10 cellular contexts compared by ENCODE assay signal in genomic region chr5:96432245-96433065, GRCh38. TPM values are rescaled to one million over a fixed set of nuclear protein-coding genes. Genes with fewer than 3 reads are reported as not detected.
DNase-seq lines count a peak whose midpoint lies in the region; ATAC-seq and TF ChIP-seq lines count a peak whose summit lies in the region.
"Had no signal": no experiment of that assay in that cellular context is flagged by ENCODE, and none has a peak within 500 bp of the region (broad histone marks: within the 10 kb centered on the region; RNA-seq: fewer than 3 reads in every experiment).

No MANE protein-coding gene starts in this region.

- TF ChIP-seq CTCF in neural progenitor cell (IDR thresholded peaks at IDR 0.05) (no peak), mesothelial cell of epicardium (IDR thresholded peaks at IDR 0.05; ENCODE audit: unreplicated experiment) (no peak)

- H3K4me1 Mint-ChIP-seq in neural progenitor cell (peaks cover 37% of the 10 kb centered on the region), mesothelial cell of epicardium (peaks cover 4% of the 10 kb centered on the region)

- peaks cover 81% of the 10 kb centered on the region for H3K27me3 ChIP-seq in neural progenitor cell

- H3K9me3 Mint-ChIP-seq in neural progenitor cell = no peaks in the 10 kb centered on the region
- H3K9me3 Mint-ChIP-seq in mesothelial cell of epicardium = no peaks in the 10 kb centered on the region
- H3K9me3 Mint-ChIP-seq: activated B cell treated with CpG ODN at 0.5 μM for 24 hours had no signal

- H3K36me3 Mint-ChIP-seq in neural progenitor cell (no peaks in the 10 kb centered on the region), mesothelial cell of epicardium (no peaks in the 10 kb centered on the region)

- no peaks in the 10 kb centered on the region for H3K36me3 ChIP-seq in neural progenitor cell

- H3K9ac ChIP-seq in neural progenitor cell = no peak overlapping the region

- H4K20me1 ChIP-seq in neural progenitor cell (ENCODE audit: low read depth) = peaks cover 30% of the 10 kb centered on the region

- H3K4me2 ChIP-seq in neural progenitor cell = peak overlapping the region; percentile 99

- ATAC-seq in HG03469 (IDR thresholded peaks at IDR 0.05; ENCODE audit: unreplicated experiment) (no peak), HG03571 (IDR thresholded peaks at IDR 0.05; ENCODE audit: unreplicated experiment) (no peak)

- H3K79me2 ChIP-seq in neural progenitor cell (ENCODE audit: low read depth) = no peaks in the 10 kb centered on the region

- peak; percentile 89 for DNase-seq in DMS79 treated with DMSO at 0.1 percent for 48 hours (lab: John Stamatoyannopoulos, UW)
- peak; percentile 70 for DNase-seq in NCI-H1092 (lab: John Stamatoyannopoulos, UW)
- peak; percentile 54 for DNase-seq in astrocyte of the hippocampus (ENCODE audit: low read depth, low spot score)
- peak; percentile 85 for DNase-seq in neural progenitor cell (ENCODE audit: low spot score)
- DNase-seq in SKM-1 treated with dmso at 0.1 percent for 144 hours (lab: John Stamatoyannopoulos, UW; ENCODE audit: unreplicated experiment) = no peak
- no peak for DNase-seq in mesothelial cell of epicardium (ENCODE audit: low spot score in 2 of 2, unreplicated experiment in 2 of 2)
- DNase-seq: activated B cell treated with CpG ODN at 0.5 μM for 24 hours had no signal

- H3K4me3 Mint-ChIP-seq in neural progenitor cell = peak overlapping the region; percentile 91
- H3K4me3 Mint-ChIP-seq in mesothelial cell of epicardium = no peak overlapping the region

- H3K27me3 Mint-ChIP-seq in neural progenitor cell (ENCODE audit: insufficient read depth, low read depth) = peaks cover 20% of the 10 kb centered on the region
- peaks cover 90% of the 10 kb centered on the region for H3K27me3 Mint-ChIP-seq in mesothelial cell of epicardium (ENCODE audit: low read depth)

- no peaks in the 10 kb centered on the region for H3K9me3 ChIP-seq in neural progenitor cell (ENCODE audit: low read depth)

- peaks cover 16% of the 10 kb centered on the region for H3K4me1 ChIP-seq in neural progenitor cell

- H3K27ac ChIP-seq in neural progenitor cell = no peak overlapping the region
- H3K27ac ChIP-seq: epithelial cell of prostate had no signal

- peak overlapping the region; percentile 93 for H2AFZ ChIP-seq in neural progenitor cell (replicated peaks)

- no peak overlapping the region for H3K27ac Mint-ChIP-seq in neural progenitor cell
- no peak overlapping the region for H3K27ac Mint-ChIP-seq in mesothelial cell of epicardium
- H3K27ac Mint-ChIP-seq: activated B cell treated with CpG ODN at 0.5 μM for 24 hours had no signal

- peak overlapping the region; percentile 75 for H3K4me3 ChIP-seq in neural progenitor cell

- peaks cover 15% of the 10 kb centered on the region for H3F3A ChIP-seq in neural progenitor cell (ENCODE audit: low read depth)

RNA-seq across cellular contexts. Expression of gene PCSK1, which starts 0.6 kb away (rescaled TPM):
- total RNA-seq in neural progenitor cell (ENCODE audit: low replicate concordance) = 2.3 and 3.9 TPM in 2 replicates
- not detected in 3 replicates for total RNA-seq in mesothelial cell of epicardium
- total RNA-seq: activated B cell treated with CpG ODN at 0.5 μM for 24 hours had no signal

Comparison
In these comparisons a context has a peak if more than half of its experiments do, and no peak if none do; other contexts are left out.
1. DNase-seq: peak in DMS79 treated with DMSO at 0.1 percent for 48 hours (single experiment), NCI-H1092 (single experiment), astrocyte of the hippocampus (single experiment) and neural progenitor cell (single experiment); none in SKM-1 treated with dmso at 0.1 percent for 144 hours (single experiment) and mesothelial cell of epicardium (0 of 2).